Comparison of ENCODE assay signal across 9 cellular contexts in genomic region chr1:37288900-37289299, GRCh38.
DNase-seq lines count a peak whose midpoint lies in the region; ATAC-seq and TF ChIP-seq lines count a peak whose summit lies in the region.
"Had no signal": no experiment of that assay in that cellular context is flagged by ENCODE, and none has a peak within 500 bp of the region (broad histone marks: within the 10 kb centered on the region; RNA-seq: fewer than 3 reads in every experiment).

No MANE protein-coding gene starts in this region.

- DNase-seq in GM10266 (ENCODE audit: extremely low spot score), result peak; percentile 86
- no peak for DNase-seq in NCI-H146 (lab: John Stamatoyannopoulos, UW)
- no peak for DNase-seq in 8988T
- DNase-seq in NCI-H1436 (lab: John Stamatoyannopoulos, UW), result no peak
- no peak for DNase-seq in Ammon's horn (ENCODE audit: low spot score)
- DNase-seq: NCI-H1417 treated with DMSO at 0.1 percent for 48 hours had no signal

- TF ChIP-seq POLR2A in Raji (IDR thresholded peaks at IDR 0.05; ENCODE audit: insufficient read depth, low read depth, low read length), result peak; percentile 57

- TF ChIP-seq CTCF in GM10266 (IDR thresholded peaks at IDR 0.05; ENCODE audit: control insufficient read depth, insufficient read depth, low read depth, missing control alignments), result no peak

- peak; percentile 94 for ATAC-seq in GM19351 (IDR thresholded peaks at IDR 0.05; ENCODE audit: unreplicated experiment)
- peak; percentile 91 for ATAC-seq in HG03064 (IDR thresholded peaks at IDR 0.05; ENCODE audit: low read depth, unreplicated experiment)
